1 cellular context compared by ENCODE assay signal in genomic region chr7:73986158-73986631, GRCh38.
TF ChIP-seq lines count a peak whose summit lies in the region.

No MANE protein-coding gene starts in this region.

TF ChIP-seq in IMR-90, 13 proteins besides CTCF, POLR2A, EP300 and RAD21 (continued from another document):
- no peak for TF ChIP-seq FOS (IDR thresholded peaks at IDR 0.05; ENCODE audit: low read depth, low read length)
- no peak for TF ChIP-seq RFX5 (IDR thresholded peaks at IDR 0.05; ENCODE audit: low read depth, low read length)
- no peak for TF ChIP-seq MAFK (IDR thresholded peaks at IDR 0.05; ENCODE audit: low read depth, low read length)
- TF ChIP-seq RCOR1 (IDR thresholded peaks at IDR 0.05; ENCODE audit: insufficient replicate concordance, low read length), result no peak
- TF ChIP-seq MXI1 (IDR thresholded peaks at IDR 0.05; ENCODE audit: borderline replicate concordance, low read depth, low read length), result no peak
- TF ChIP-seq CHD1 (IDR thresholded peaks at IDR 0.05; ENCODE audit: low read depth, low read length), result no peak
